11 cellular contexts compared by ENCODE assay signal in the genomic region with DNA sequence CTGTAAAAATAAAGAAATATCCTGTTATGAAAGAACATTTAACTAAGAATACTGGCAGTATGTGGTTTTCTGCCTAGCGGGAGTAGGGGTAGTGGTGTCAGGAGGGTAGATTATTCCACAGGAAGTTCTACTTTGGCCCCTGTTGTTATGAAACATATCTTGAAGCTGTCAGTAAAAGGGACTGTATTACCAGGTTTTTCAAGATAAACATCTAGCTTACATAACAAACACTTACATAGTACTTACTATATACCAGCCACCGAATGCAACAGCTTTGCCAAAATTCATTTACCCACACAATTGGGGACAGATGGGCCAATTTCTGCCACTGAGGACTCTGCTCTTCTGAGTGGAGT. TPM values are rescaled to one million over a fixed set of nuclear protein-coding genes. Genes with fewer than 3 reads are reported as not detected.
DNase-seq lines count a peak whose midpoint lies in the region; ATAC-seq and TF ChIP-seq lines count a peak whose summit lies in the region.
"Had no signal": no experiment of that assay in that cellular context is flagged by ENCODE, and none has a peak within 500 bp of the region (broad histone marks: within the 10 kb centered on the region; RNA-seq: fewer than 3 reads in every experiment).

No MANE protein-coding gene starts in this region.

- ATAC-seq in HG02678 (IDR thresholded peaks at IDR 0.05; ENCODE audit: unreplicated experiment): no peak
- ATAC-seq in GM19467 (IDR thresholded peaks at IDR 0.05; ENCODE audit: unreplicated experiment): no peak
- ATAC-seq in HG02973 (IDR thresholded peaks at IDR 0.05; ENCODE audit: unreplicated experiment): no peak
- ATAC-seq in GM18511 (IDR thresholded peaks at IDR 0.05; ENCODE audit: unreplicated experiment): no peak
- ATAC-seq: heart right ventricle had no signal

- DNase-seq in NCI-H226 (peak; percentile 37), nephron progenitor cell (no peak)
- no peak for DNase-seq in activated naive CD8-positive, alpha-beta T cell treated with anti-CD3 and anti-CD28 coated beads for 36 hours
- DNase-seq: cortex of kidney; heart right ventricle; NK-92 treated with Interleukin-12 subunit alpha and Interleukin-12 subunit beta, amount 100 ng/mL, for 24 hours had no signal

- H3K36me3 Mint-ChIP-seq in activated naive CD8-positive, alpha-beta T cell treated with anti-CD3 and anti-CD28 coated beads for 36 hours: peaks cover 76% of the 10 kb centered on the region
- peaks cover 34% of the 10 kb centered on the region for H3K36me3 Mint-ChIP-seq in nephron progenitor cell (ENCODE audit: low read depth)

- peak overlapping the region; percentile 97 for H3K27ac Mint-ChIP-seq in activated naive CD8-positive, alpha-beta T cell treated with anti-CD3 and anti-CD28 coated beads for 36 hours
- peak overlapping the region; percentile 73 for H3K27ac Mint-ChIP-seq in nephron progenitor cell

- H3K4me3 Mint-ChIP-seq in activated naive CD8-positive, alpha-beta T cell treated with anti-CD3 and anti-CD28 coated beads for 36 hours: peak overlapping the region; percentile 95
- H3K4me3 Mint-ChIP-seq in nephron progenitor cell: no peak overlapping the region

- peaks cover 65% of the 10 kb centered on the region for H3K4me1 Mint-ChIP-seq in activated naive CD8-positive, alpha-beta T cell treated with anti-CD3 and anti-CD28 coated beads for 36 hours
- peaks cover 63% of the 10 kb centered on the region for H3K4me1 Mint-ChIP-seq in nephron progenitor cell

- 0 out of 2 replicates have a peak overlapping the region, but pooled peaks have one; percentile 12 for H3K4me3 ChIP-seq in GM08714 (ENCODE audit: low read length)
- H3K4me3 ChIP-seq: heart right ventricle had no signal

- TF ChIP-seq CTCF in nephron progenitor cell (IDR thresholded peaks at IDR 0.05): no peak

- peaks cover 4% of the 10 kb centered on the region for H3K9me3 Mint-ChIP-seq in activated naive CD8-positive, alpha-beta T cell treated with anti-CD3 and anti-CD28 coated beads for 36 hours
- H3K9me3 Mint-ChIP-seq in nephron progenitor cell: peaks cover 22% of the 10 kb centered on the region

- H3K27me3 Mint-ChIP-seq in activated naive CD8-positive, alpha-beta T cell treated with anti-CD3 and anti-CD28 coated beads for 36 hours: no peaks in the 10 kb centered on the region
- no peaks in the 10 kb centered on the region for H3K27me3 Mint-ChIP-seq in nephron progenitor cell (ENCODE audit: low read depth, poor library complexity)

RNA-seq across cellular contexts. Expression of a gene that starts 3.7 kb away (rescaled TPM):
- total RNA-seq in activated naive CD8-positive, alpha-beta T cell treated with anti-CD3 and anti-CD28 coated beads for 36 hours: 100 to 1,000 TPM; 299 to 310 TPM
